ENCODE assay signal across 31 cellular contexts in genomic region chr17:72033311-72033710, GRCh38.
"Had no signal": no experiment of that assay in that cellular context is flagged by ENCODE, and none has a peak within 500 bp of the region (broad histone marks: within the 10 kb centered on the region; RNA-seq: fewer than 3 reads in every experiment).

No MANE protein-coding gene starts in this region.

- H3K27ac ChIP-seq: ascending aorta, breast epithelium, cardiac muscle cell, colonic mucosa had no signal

- H3K4me3 Mint-ChIP-seq: activated CD4-positive, alpha-beta memory T cell treated with anti-CD3 and anti-CD28 coated beads for 36 hours; activated CD4-positive, alpha-beta T cell treated with anti-CD3 and anti-CD28 coated beads for 36 hours; activated CD4-positive, alpha-beta T cell treated with anti-CD3 and anti-CD28 coated beads, Interleukin-2, amount 10 ng/mL, durations not matched to agents 24 days and 14 days; activated CD8-positive, alpha-beta memory T cell treated with anti-CD3 and anti-CD28 coated beads, Interleukin-2, amount 10 ng/mL, durations not matched to agents 7 days and 5 days; activated CD8-positive, alpha-beta T cell treated with anti-CD3 and anti-CD28 coated beads, Interleukin-2, amount 10 ng/mL, durations not matched to agents 7 days and 5 days; activated naive CD4-positive, alpha-beta T cell treated with anti-CD3 and anti-CD28 coated beads for 36 hours; activated naive CD4-positive, alpha-beta T cell treated with anti-CD3 and anti-CD28 coated beads, Interleukin-2, amount 50 U/mL, for 24 hours; activated naive CD8-positive, alpha-beta T cell treated with anti-CD3 and anti-CD28 coated beads for 36 hours; activated naive CD8-positive, alpha-beta T cell treated with anti-CD3 and anti-CD28 coated beads, Interleukin-2, amount 50 U/mL, for 24 hours; activated T-helper 1 cell treated with anti-CD3 and anti-CD28 coated beads, Interleukin-12 subunit alpha, Interleukin-12 subunit beta, Interleukin-2, Interleukin-4 antibody, amounts not matched to agents 30 ng/mL and 10 ng/mL and 1 ng/mL, durations not matched to agents 14 hours and 24 hours and 36 hours; brain; endodermal cell had no signal

- ATAC-seq: activated CD4-positive, alpha-beta T cell treated with anti-CD3 and anti-CD28 coated beads for 36 hours; activated CD8-positive, alpha-beta memory T cell treated with anti-CD3 and anti-CD28 coated beads, Interleukin-2, amount 10 ng/mL, durations not matched to agents 7 days and 5 days; activated CD8-positive, alpha-beta T cell treated with anti-CD3 and anti-CD28 coated beads, Interleukin-2, amount 10 ng/mL, durations not matched to agents 7 days and 5 days; activated naive CD8-positive, alpha-beta T cell treated with anti-CD3 and anti-CD28 coated beads, Interleukin-2, amount 50 U/mL, for 24 hours; esophagus mucosa had no signal

- H3K36me3 ChIP-seq: ascending aorta, breast epithelium, cardiac muscle cell, colonic mucosa had no signal

- H3K9me3 Mint-ChIP-seq: activated naive CD4-positive, alpha-beta T cell treated with anti-CD3 and anti-CD28 coated beads for 36 hours; activated naive CD4-positive, alpha-beta T cell treated with anti-CD3 and anti-CD28 coated beads, Interleukin-2, amount 50 U/mL, for 24 hours; activated naive CD8-positive, alpha-beta T cell treated with anti-CD3 and anti-CD28 coated beads for 36 hours; activated naive CD8-positive, alpha-beta T cell treated with anti-CD3 and anti-CD28 coated beads, Interleukin-2, amount 50 U/mL, for 24 hours; activated T-helper 1 cell treated with anti-CD3 and anti-CD28 coated beads, Interleukin-12 subunit alpha, Interleukin-12 subunit beta, Interleukin-2, Interleukin-4 antibody, amounts not matched to agents 30 ng/mL and 10 ng/mL and 1 ng/mL, durations not matched to agents 14 hours and 24 hours and 36 hours; activated T-helper 2 cell treated with anti-CD3 and anti-CD28 coated beads, Interferon-gamma antibody, Interleukin-2, Interleukin-4, amounts not matched to agents 10 μg/mL and 5 μg/mL and 100 μg/mL, durations not matched to agents 14 hours and 24 hours and 36 hours had no signal

- H3K4me3 ChIP-seq: ascending aorta, breast epithelium, cardiac muscle cell, colonic mucosa had no signal

- H3K27me3 ChIP-seq: ascending aorta, cardiac muscle cell, colonic mucosa had no signal

- FAIRE-seq: frontal cortex had no signal

- H3K4me1 ChIP-seq: ascending aorta, breast epithelium, colonic mucosa had no signal

- H3K27ac Mint-ChIP-seq: activated CD4-positive, alpha-beta memory T cell treated with anti-CD3 and anti-CD28 coated beads for 36 hours; activated CD4-positive, alpha-beta T cell treated with anti-CD3 and anti-CD28 coated beads for 36 hours; activated CD4-positive, alpha-beta T cell treated with anti-CD3 and anti-CD28 coated beads, Interleukin-2, amount 10 ng/mL, durations not matched to agents 24 days and 14 days; activated CD8-positive, alpha-beta memory T cell treated with anti-CD3 and anti-CD28 coated beads, Interleukin-2, amount 10 ng/mL, durations not matched to agents 7 days and 5 days; activated CD8-positive, alpha-beta T cell treated with anti-CD3 and anti-CD28 coated beads, Interleukin-2, amount 10 ng/mL, durations not matched to agents 7 days and 5 days; activated naive CD4-positive, alpha-beta T cell treated with anti-CD3 and anti-CD28 coated beads for 36 hours; activated naive CD4-positive, alpha-beta T cell treated with anti-CD3 and anti-CD28 coated beads, Interleukin-2, amount 50 U/mL, for 24 hours; activated naive CD8-positive, alpha-beta T cell treated with anti-CD3 and anti-CD28 coated beads for 36 hours; activated naive CD8-positive, alpha-beta T cell treated with anti-CD3 and anti-CD28 coated beads, Interleukin-2, amount 50 U/mL, for 24 hours; activated T-helper 1 cell treated with anti-CD3 and anti-CD28 coated beads, Interleukin-12 subunit alpha, Interleukin-12 subunit beta, Interleukin-2, Interleukin-4 antibody, amounts not matched to agents 30 ng/mL and 10 ng/mL and 1 ng/mL, durations not matched to agents 14 hours and 24 hours and 36 hours; activated T-helper 2 cell treated with anti-CD3 and anti-CD28 coated beads, Interferon-gamma antibody, Interleukin-2, Interleukin-4, amounts not matched to agents 10 μg/mL and 5 μg/mL and 100 μg/mL, durations not matched to agents 14 hours and 24 hours and 36 hours; endodermal cell had no signal

- H3K9me3 ChIP-seq: ascending aorta, breast epithelium, colonic mucosa had no signal

- H3K36me3 Mint-ChIP-seq: activated CD4-positive, alpha-beta memory T cell treated with anti-CD3 and anti-CD28 coated beads for 36 hours; activated CD8-positive, alpha-beta memory T cell treated with anti-CD3 and anti-CD28 coated beads, Interleukin-2, amount 10 ng/mL, durations not matched to agents 7 days and 5 days; activated naive CD4-positive, alpha-beta T cell treated with anti-CD3 and anti-CD28 coated beads, Interleukin-2, amount 50 U/mL, for 24 hours; activated naive CD8-positive, alpha-beta T cell treated with anti-CD3 and anti-CD28 coated beads for 36 hours; brain had no signal

- DNase-seq: activated CD4-positive, alpha-beta memory T cell treated with anti-CD3 and anti-CD28 coated beads for 36 hours; activated CD4-positive, alpha-beta T cell treated with anti-CD3 and anti-CD28 coated beads for 36 hours; activated CD4-positive, alpha-beta T cell treated with anti-CD3 and anti-CD28 coated beads, Interleukin-2, amount 10 ng/mL, durations not matched to agents 24 days and 14 days; activated CD4-positive, CD25-positive, alpha-beta regulatory T cell; activated CD4-positive, CD25-positive, alpha-beta regulatory T cell treated with anti-CD3 and anti-CD28 coated beads, Interleukin-2, amount 50 U/mL, for 72 hours; activated CD8-positive, alpha-beta memory T cell treated with anti-CD3 and anti-CD28 coated beads, Interleukin-2, amount 10 ng/mL, durations not matched to agents 7 days and 5 days; activated CD8-positive, alpha-beta memory T cell treated with anti-CD3 and anti-CD28 coated beads, Interleukin-2, amount 50 U/mL, for 4 hours; activated CD8-positive, alpha-beta T cell treated with anti-CD3 and anti-CD28 coated beads, Interleukin-2, amount 10 ng/mL, durations not matched to agents 7 days and 5 days; activated effector memory CD4-positive, alpha-beta T cell treated with anti-CD3 and anti-CD28 coated beads, Interleukin-2, amount 50 U/mL, for 16 hours; activated naive CD4-positive, alpha-beta T cell treated with anti-CD3 and anti-CD28 coated beads for 36 hours; activated naive CD8-positive, alpha-beta T cell treated with anti-CD3 and anti-CD28 coated beads for 36 hours; activated naive CD8-positive, alpha-beta T cell treated with anti-CD3 and anti-CD28 coated beads, Interleukin-2, amount 50 U/mL, for 24 hours; activated T-cell treated with anti-CD3 and anti-CD28 coated beads, Interleukin-2, amount 50 U/mL, for 1 hour; activated T-cell treated with anti-CD3 and anti-CD28 coated beads, Interleukin-2, amount 50 U/mL, for 48 hours; central memory CD4-positive, alpha-beta T cell; cerebellar nuclear complex; colonic mucosa; effector CD8-positive, alpha-beta T cell; endodermal cell; foreskin fibroblast; head of caudate nucleus; T-helper 2 cell had no signal

- H3K27me3 Mint-ChIP-seq: activated CD4-positive, alpha-beta T cell treated with anti-CD3 and anti-CD28 coated beads, Interleukin-2, amount 10 ng/mL, durations not matched to agents 24 days and 14 days had no signal
